Comparison of ENCODE assay signal across 16 cellular contexts in genomic region chr16:20915733-20916132, GRCh38. TPM values are rescaled to one million over a fixed set of nuclear protein-coding genes. Genes with fewer than 3 reads are reported as not detected.
DNase-seq lines count a peak whose midpoint lies in the region; ATAC-seq and TF ChIP-seq lines count a peak whose summit lies in the region.
"Had no signal": no experiment of that assay in that cellular context is flagged by ENCODE, and none has a peak within 500 bp of the region (broad histone marks: within the 10 kb centered on the region; RNA-seq: fewer than 3 reads in every experiment).

No MANE protein-coding gene starts in this region.

- intact Hi-C loops in body of pancreas (cut with DNase I) = no loop called here

- peaks cover 0 to 21% (median 10%) of the 10 kb centered on the region in 11 experiments; a peak in 10 of 22 replicates for H3K9me3 ChIP-seq in BLaER1 treated with 17β-estradiol and CSF1 and Interleukin-3, amounts not matched to agents 10 nM and 100 nM (replicated peaks in 1 of 11)
- H3K9me3 ChIP-seq in DOHH2 (ENCODE audit: control insufficient read depth, insufficient read depth, low read length) = no peaks in the 10 kb centered on the region
- no peaks in the 10 kb centered on the region for H3K9me3 ChIP-seq in adipocyte (ENCODE audit: control insufficient read depth, low read length)
- H3K9me3 ChIP-seq in body of pancreas = no peaks in the 10 kb centered on the region
- H3K9me3 ChIP-seq: Peyer's patch had no signal

- WGBS in body of pancreas, 2 donors = 89 to 94% methylated on average over 2 of the region's 2 CpGs

- H3K27ac ChIP-seq in BLaER1 treated with 17β-estradiol and CSF1 and Interleukin-3, amounts not matched to agents 10 nM and 100 nM = peak overlapping the region in 9 of 11 experiments; percentile 31 to 63 (median 45); a peak in 14 of 22 replicates
- peak overlapping the region; percentile 89 for H3K27ac ChIP-seq in DOHH2 (ENCODE audit: low read depth, low read length)
- no peak overlapping the region for H3K27ac ChIP-seq in body of pancreas
- H3K27ac ChIP-seq: BLaER1, Peyer's patch had no signal

- H3K4me1 ChIP-seq in BLaER1 treated with 17β-estradiol and CSF1 and Interleukin-3, amounts not matched to agents 10 nM and 100 nM = peaks cover 55 to 90% (median 79%) of the 10 kb centered on the region in 10 experiments
- H3K4me1 ChIP-seq in DOHH2 (ENCODE audit: control insufficient read depth, low read length) = peaks cover 34% of the 10 kb centered on the region
- peaks cover 72% of the 10 kb centered on the region for H3K4me1 ChIP-seq in adipocyte (ENCODE audit: control insufficient read depth, insufficient read depth, low read length)
- H3K4me1 ChIP-seq in body of pancreas = peaks cover 6% of the 10 kb centered on the region

- H3K4me3 ChIP-seq in BLaER1 treated with 17β-estradiol and CSF1 and Interleukin-3, amounts not matched to agents 10 nM and 100 nM = no peak overlapping the region
- H3K4me3 ChIP-seq in DOHH2 (ENCODE audit: low read length) (peak overlapping the region; percentile 71), adipocyte (ENCODE audit: low read length) (no peak overlapping the region), body of pancreas (no peak overlapping the region)
- H3K4me3 ChIP-seq: BLaER1, Peyer's patch had no signal

- no peaks in the 10 kb centered on the region for H4K20me1 ChIP-seq in BLaER1 treated with 17β-estradiol and CSF1 and Interleukin-3, amounts not matched to agents 10 nM and 100 nM
- H4K20me1 ChIP-seq in DOHH2 (ENCODE audit: control insufficient read depth, insufficient read depth, low read depth, low read length) = no peaks in the 10 kb centered on the region
- H4K20me1 ChIP-seq: BLaER1 had no signal

- ATAC-seq in HG02571 (IDR thresholded peaks at IDR 0.05; ENCODE audit: unreplicated experiment) (no peak), GM21390 (IDR thresholded peaks at IDR 0.05; ENCODE audit: unreplicated experiment) (no peak), body of pancreas (no peak)

- no peak for TF ChIP-seq POLR2A in body of pancreas (IDR thresholded peaks at IDR 0.05)

- TF ChIP-seq CTCF in DOHH2 (IDR thresholded peaks at IDR 0.05; ENCODE audit: low read depth, low read length, poor library complexity, severe bottlenecking) (no peak), body of pancreas (IDR thresholded peaks at IDR 0.05) (no peak)

- peak overlapping the region in 10 of 11 experiments; percentile 11 to 74 (median 66); a peak in 17 of 22 replicates for H3K4me2 ChIP-seq in BLaER1 treated with 17β-estradiol and CSF1 and Interleukin-3, amounts not matched to agents 10 nM and 100 nM
- peak overlapping the region; percentile 75 for H3K4me2 ChIP-seq in DOHH2 (ENCODE audit: low read length)

- peaks cover 10% of the 10 kb centered on the region for H3F3A ChIP-seq in DOHH2 (ENCODE audit: control insufficient read depth, insufficient read depth)

- H3K9ac ChIP-seq in BLaER1 treated with 17β-estradiol and CSF1 and Interleukin-3, amounts not matched to agents 10 nM and 100 nM = peak overlapping the region in 2 of 11 experiments; percentile 1 to 9; a peak in 1 of 22 replicates
- peak overlapping the region; percentile 60 for H3K9ac ChIP-seq in adipocyte (ENCODE audit: low read length)
- H3K9ac ChIP-seq: BLaER1 had no signal

- no peaks in the 10 kb centered on the region for H3K27me3 ChIP-seq in BLaER1 treated with 17β-estradiol and CSF1 and Interleukin-3, amounts not matched to agents 10 nM and 100 nM
- H3K27me3 ChIP-seq in DOHH2 (ENCODE audit: control insufficient read depth, low read length) (no peaks in the 10 kb centered on the region), adipocyte (replicated peaks; ENCODE audit: control insufficient read depth, insufficient read depth, low read length) (no peaks in the 10 kb centered on the region), body of pancreas (no peaks in the 10 kb centered on the region)
- H3K27me3 ChIP-seq: BLaER1, Peyer's patch had no signal

- DNase-seq in NCI-H2029 (lab: John Stamatoyannopoulos, UW) (peak; percentile 39), adipocyte (ENCODE audit: low read depth) (no peak), NCI-H2196 (lab: John Stamatoyannopoulos, UW; ENCODE audit: unreplicated experiment) (no peak), body of pancreas (no peak)
- DNase-seq: COR-L47, Kasumi-1, NCI-H1092, NCI-H446 treated with DMSO at 0.1 percent for 48 hours, NCI-H748 treated with DMSO at 0.1 percent for 48 hours, Peyer's patch, SHP77 treated with DMSO at 0.1 percent for 48 hours had no signal

- no peaks in the 10 kb centered on the region for H3K9me2 ChIP-seq in DOHH2 (replicated peaks; ENCODE audit: control insufficient read depth, low read length)

- peaks cover 0 to 51% (median 34%) of the 10 kb centered on the region in 11 experiments; a peak in 20 of 22 replicates for H3K36me3 ChIP-seq in BLaER1 treated with 17β-estradiol and CSF1 and Interleukin-3, amounts not matched to agents 10 nM and 100 nM
- H3K36me3 ChIP-seq in DOHH2 (ENCODE audit: control insufficient read depth, low read length) = peaks cover 16% of the 10 kb centered on the region
- H3K36me3 ChIP-seq in adipocyte (ENCODE audit: control insufficient read depth, insufficient read depth, low read length, severe bottlenecking) = no peaks in the 10 kb centered on the region
- H3K36me3 ChIP-seq in body of pancreas (replicated peaks in 1 of 2; ENCODE audit: insufficient read depth in 1 of 2, low read depth in 2 of 2) = no peaks in the 10 kb centered on the region
- H3K36me3 ChIP-seq: Peyer's patch had no signal

- peaks cover 8% of the 10 kb centered on the region for H3K79me2 ChIP-seq in DOHH2 (ENCODE audit: control insufficient read depth, low read length)

RNA-seq across cellular contexts. Expression of gene LYRM1, which starts 15.2 kb away (rescaled TPM):
- 10 to 100 TPM; 13.5 to 18.9 TPM for total RNA-seq in body of pancreas

RNA-seq across cellular contexts. Expression of gene DCUN1D3, which starts 15.6 kb away (rescaled TPM):
- total RNA-seq in body of pancreas = 10 to 100 TPM in 1 of 2 donors, 1 to 10 TPM in 1; 7.5 to 14.5 TPM

Comparison
In these comparisons a context has a peak if more than half of its experiments do, and no peak if none do; other contexts are left out.
1. H3K27ac ChIP-seq: peak in BLaER1 treated with 17β-estradiol and CSF1 and Interleukin-3, amounts not matched to agents 10 nM and 100 nM (9 of 11) and DOHH2 (single experiment); none in body of pancreas (0 of 4).